Comparison of ENCODE assay signal across 2 cellular contexts in the genomic region with DNA sequence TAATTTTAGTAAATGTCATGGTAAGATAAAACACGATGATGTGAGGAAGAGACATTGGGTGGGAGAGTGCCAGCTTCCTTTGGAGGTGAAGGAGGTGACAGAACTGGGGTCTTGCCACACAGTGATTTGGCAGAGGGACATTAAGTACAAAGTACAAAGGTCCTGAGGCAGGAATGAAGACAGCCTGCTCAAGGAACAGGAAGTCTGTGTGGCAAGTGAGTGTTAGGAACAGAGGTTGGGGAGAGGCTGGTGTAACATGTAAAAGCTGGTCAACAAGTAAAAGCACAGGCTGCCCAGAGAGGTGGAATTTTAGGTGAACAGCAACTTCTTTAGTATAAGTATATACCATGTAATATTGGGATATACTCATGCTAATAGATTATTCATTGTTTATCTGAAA.
TF ChIP-seq lines count a peak whose summit lies in the region.

No MANE protein-coding gene starts in this region.

TF ChIP-seq in H1, 55 proteins besides CTCF, POLR2A, EP300 and RAD21:
- TF ChIP-seq, protein P1, sequence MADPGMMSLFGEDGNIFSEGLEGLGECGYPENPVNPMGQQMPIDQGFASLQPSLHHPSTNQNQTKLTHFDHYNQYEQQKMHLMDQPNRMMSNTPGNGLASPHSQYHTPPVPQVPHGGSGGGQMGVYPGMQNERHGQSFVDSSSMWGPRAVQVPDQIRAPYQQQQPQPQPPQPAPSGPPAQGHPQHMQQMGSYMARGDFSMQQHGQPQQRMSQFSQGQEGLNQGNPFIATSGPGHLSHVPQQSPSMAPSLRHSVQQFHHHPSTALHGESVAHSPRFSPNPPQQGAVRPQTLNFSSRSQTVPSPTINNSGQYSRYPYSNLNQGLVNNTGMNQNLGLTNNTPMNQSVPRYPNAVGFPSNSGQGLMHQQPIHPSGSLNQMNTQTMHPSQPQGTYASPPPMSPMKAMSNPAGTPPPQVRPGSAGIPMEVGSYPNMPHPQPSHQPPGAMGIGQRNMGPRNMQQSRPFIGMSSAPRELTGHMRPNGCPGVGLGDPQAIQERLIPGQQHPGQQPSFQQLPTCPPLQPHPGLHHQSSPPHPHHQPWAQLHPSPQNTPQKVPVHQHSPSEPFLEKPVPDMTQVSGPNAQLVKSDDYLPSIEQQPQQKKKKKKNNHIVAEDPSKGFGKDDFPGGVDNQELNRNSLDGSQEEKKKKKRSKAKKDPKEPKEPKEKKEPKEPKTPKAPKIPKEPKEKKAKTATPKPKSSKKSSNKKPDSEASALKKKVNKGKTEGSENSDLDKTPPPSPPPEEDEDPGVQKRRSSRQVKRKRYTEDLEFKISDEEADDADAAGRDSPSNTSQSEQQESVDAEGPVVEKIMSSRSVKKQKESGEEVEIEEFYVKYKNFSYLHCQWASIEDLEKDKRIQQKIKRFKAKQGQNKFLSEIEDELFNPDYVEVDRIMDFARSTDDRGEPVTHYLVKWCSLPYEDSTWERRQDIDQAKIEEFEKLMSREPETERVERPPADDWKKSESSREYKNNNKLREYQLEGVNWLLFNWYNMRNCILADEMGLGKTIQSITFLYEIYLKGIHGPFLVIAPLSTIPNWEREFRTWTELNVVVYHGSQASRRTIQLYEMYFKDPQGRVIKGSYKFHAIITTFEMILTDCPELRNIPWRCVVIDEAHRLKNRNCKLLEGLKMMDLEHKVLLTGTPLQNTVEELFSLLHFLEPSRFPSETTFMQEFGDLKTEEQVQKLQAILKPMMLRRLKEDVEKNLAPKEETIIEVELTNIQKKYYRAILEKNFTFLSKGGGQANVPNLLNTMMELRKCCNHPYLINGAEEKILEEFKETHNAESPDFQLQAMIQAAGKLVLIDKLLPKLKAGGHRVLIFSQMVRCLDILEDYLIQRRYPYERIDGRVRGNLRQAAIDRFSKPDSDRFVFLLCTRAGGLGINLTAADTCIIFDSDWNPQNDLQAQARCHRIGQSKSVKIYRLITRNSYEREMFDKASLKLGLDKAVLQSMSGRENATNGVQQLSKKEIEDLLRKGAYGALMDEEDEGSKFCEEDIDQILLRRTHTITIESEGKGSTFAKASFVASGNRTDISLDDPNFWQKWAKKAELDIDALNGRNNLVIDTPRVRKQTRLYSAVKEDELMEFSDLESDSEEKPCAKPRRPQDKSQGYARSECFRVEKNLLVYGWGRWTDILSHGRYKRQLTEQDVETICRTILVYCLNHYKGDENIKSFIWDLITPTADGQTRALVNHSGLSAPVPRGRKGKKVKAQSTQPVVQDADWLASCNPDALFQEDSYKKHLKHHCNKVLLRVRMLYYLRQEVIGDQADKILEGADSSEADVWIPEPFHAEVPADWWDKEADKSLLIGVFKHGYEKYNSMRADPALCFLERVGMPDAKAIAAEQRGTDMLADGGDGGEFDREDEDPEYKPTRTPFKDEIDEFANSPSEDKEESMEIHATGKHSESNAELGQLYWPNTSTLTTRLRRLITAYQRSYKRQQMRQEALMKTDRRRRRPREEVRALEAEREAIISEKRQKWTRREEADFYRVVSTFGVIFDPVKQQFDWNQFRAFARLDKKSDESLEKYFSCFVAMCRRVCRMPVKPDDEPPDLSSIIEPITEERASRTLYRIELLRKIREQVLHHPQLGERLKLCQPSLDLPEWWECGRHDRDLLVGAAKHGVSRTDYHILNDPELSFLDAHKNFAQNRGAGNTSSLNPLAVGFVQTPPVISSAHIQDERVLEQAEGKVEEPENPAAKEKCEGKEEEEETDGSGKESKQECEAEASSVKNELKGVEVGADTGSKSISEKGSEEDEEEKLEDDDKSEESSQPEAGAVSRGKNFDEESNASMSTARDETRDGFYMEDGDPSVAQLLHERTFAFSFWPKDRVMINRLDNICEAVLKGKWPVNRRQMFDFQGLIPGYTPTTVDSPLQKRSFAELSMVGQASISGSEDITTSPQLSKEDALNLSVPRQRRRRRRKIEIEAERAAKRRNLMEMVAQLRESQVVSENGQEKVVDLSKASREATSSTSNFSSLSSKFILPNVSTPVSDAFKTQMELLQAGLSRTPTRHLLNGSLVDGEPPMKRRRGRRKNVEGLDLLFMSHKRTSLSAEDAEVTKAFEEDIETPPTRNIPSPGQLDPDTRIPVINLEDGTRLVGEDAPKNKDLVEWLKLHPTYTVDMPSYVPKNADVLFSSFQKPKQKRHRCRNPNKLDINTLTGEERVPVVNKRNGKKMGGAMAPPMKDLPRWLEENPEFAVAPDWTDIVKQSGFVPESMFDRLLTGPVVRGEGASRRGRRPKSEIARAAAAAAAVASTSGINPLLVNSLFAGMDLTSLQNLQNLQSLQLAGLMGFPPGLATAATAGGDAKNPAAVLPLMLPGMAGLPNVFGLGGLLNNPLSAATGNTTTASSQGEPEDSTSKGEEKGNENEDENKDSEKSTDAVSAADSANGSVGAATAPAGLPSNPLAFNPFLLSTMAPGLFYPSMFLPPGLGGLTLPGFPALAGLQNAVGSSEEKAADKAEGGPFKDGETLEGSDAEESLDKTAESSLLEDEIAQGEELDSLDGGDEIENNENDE (IDR thresholded peaks at IDR 0.05; ENCODE audit: insufficient replicate concordance, low read length), result no peak
- TF ChIP-seq RFX5 (IDR thresholded peaks at IDR 0.05; ENCODE audit: borderline replicate concordance, low read depth, low read length) (no peak), SAP30 (IDR thresholded peaks at IDR 0.05; ENCODE audit: insufficient read depth, insufficient replicate concordance, low read length) (no peak), HDAC6 (IDR thresholded peaks at IDR 0.05; ENCODE audit: low read depth, low read length) (no peak), NRF1 (IDR thresholded peaks at IDR 0.05; ENCODE audit: low read depth, low read length) (no peak), SRF (IDR thresholded peaks at IDR 0.05; ENCODE audit: low read depth, low read length) (no peak)
TF ChIP-seq in H1: peak in this region for 0.

TF ChIP-seq in GM12891, 5 proteins besides CTCF, POLR2A, EP300 and RAD21:
- no peak for TF ChIP-seq POLR2AphosphoS5 (IDR thresholded peaks at IDR 0.05; ENCODE audit: low read depth, low read length)
- no peak for TF ChIP-seq PAX5 (IDR thresholded peaks at IDR 0.05; ENCODE audit: insufficient read depth, low read length, severe bottlenecking)
- TF ChIP-seq SPI1 (IDR thresholded peaks at IDR 0.05; ENCODE audit: low read depth, low read length), result no peak
